ENCODE assay signal across 31 cellular contexts in the genomic region with DNA sequence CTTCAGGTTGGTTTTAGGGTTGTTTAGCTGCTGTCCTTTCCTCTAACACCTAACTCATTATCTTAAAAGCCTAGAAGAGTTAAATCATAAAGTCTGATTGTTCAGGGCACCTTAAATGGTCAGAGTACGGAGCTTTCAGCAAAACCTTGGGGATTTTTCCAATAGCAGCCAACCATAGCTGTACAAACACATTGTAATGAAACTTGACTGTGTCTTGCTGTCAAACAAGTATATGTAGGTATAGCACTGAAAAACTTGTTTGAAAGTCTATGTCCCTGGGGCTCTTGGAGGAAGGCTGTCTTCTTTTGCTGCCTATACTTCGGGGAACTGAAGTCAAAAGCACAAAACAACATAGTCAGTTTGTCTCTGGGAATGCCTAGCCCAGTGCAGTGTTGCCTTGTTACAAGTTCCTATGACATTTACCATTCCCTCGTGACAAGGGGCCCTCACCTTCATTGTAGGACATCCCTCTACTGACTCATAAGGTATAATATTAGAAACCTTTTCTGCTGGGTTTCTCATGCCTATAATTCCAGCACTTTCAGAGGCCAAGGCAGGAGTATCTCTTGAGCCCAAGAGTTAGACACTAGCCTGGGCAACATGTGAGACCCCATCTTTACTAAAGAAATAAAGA.
"Had no signal": no experiment of that assay in that cellular context is flagged by ENCODE, and none has a peak within 500 bp of the region (broad histone marks: within the 10 kb centered on the region; RNA-seq: fewer than 3 reads in every experiment).

No MANE protein-coding gene starts in this region.

- H3K4me3 Mint-ChIP-seq: activated CD4-positive, alpha-beta memory T cell treated with anti-CD3 and anti-CD28 coated beads, Interleukin-2, amount 10 ng/mL, durations not matched to agents 7 days and 5 days; activated CD4-positive, alpha-beta T cell treated with anti-CD3 and anti-CD28 coated beads, Interleukin-2, amount 10 ng/mL, durations not matched to agents 7 days and 5 days; activated T-cell treated with anti-CD3 and anti-CD28 coated beads, Interleukin-2, amount 50 U/mL, for 24 hours; activated T-helper 17 cell treated with anti-CD3 and anti-CD28 coated beads, Interleukin-2, amount 50 U/mL, for 72 hours; mesothelial cell of epicardium; naive B cell; stimulated activated effector memory CD8-positive, alpha-beta T cell treated with anti-CD3 and anti-CD28 coated beads, Interleukin-12 subunit alpha, Interleukin-12 subunit beta, amount 100 ng/mL, for 72 hours; stimulated activated naive CD8-positive, alpha-beta T cell treated with anti-CD3 and anti-CD28 coated beads, Interleukin-15, Interleukin-2, amounts not matched to agents 100 ng/mL and 50 ng/mL, for 24 hours; T-helper 17 cell; WTC11 had no signal

- H3K36me3 ChIP-seq: heart left ventricle, left ventricle myocardium inferior, ovary, thoracic aorta, upper lobe of left lung had no signal

- H3K27me3 ChIP-seq: dorsolateral prefrontal cortex, foreskin keratinocyte, heart left ventricle, ovary, upper lobe of left lung had no signal

- DNase-seq: activated CD4-positive, alpha-beta memory T cell treated with anti-CD3 and anti-CD28 coated beads, Interleukin-2, amount 10 ng/mL, durations not matched to agents 7 days and 5 days; activated CD4-positive, alpha-beta T cell treated with anti-CD3 and anti-CD28 coated beads for 1 hour; activated CD4-positive, alpha-beta T cell treated with anti-CD3 and anti-CD28 coated beads, Interleukin-2, amount 10 ng/mL, durations not matched to agents 7 days and 5 days; activated CD8-positive, alpha-beta memory T cell treated with anti-CD3 and anti-CD28 coated beads, Interleukin-2, amount 50 U/mL, for 48 hours; activated gamma-delta T cell treated with Interleukin-2 at 50 U/mL for 16 hours; activated naive CD4-positive, alpha-beta T cell treated with anti-CD3 and anti-CD28 coated beads, Interleukin-2, amount 50 U/mL, for 16 hours; activated T-cell treated with anti-CD3 and anti-CD28 coated beads, Interleukin-2, amount 50 U/mL, for 24 hours; amniotic stem cell; cerebellar nuclear complex; dorsolateral prefrontal cortex; effector memory CD4-positive, alpha-beta T cell; foreskin keratinocyte; heart left ventricle; left ventricle myocardium inferior; naive B cell; ovary; retina; stimulated activated CD4-positive, alpha-beta T cell treated with anti-CD3 and anti-CD28 coated beads, Interleukin-4, amount 100 ng/mL, for 24 hours; T-helper 17 cell; T1000; upper lobe of left lung had no signal

- H3K4me1 Mint-ChIP-seq: activated CD4-positive, alpha-beta memory T cell treated with anti-CD3 and anti-CD28 coated beads, Interleukin-2, amount 10 ng/mL, durations not matched to agents 7 days and 5 days; activated CD4-positive, alpha-beta T cell treated with anti-CD3 and anti-CD28 coated beads, Interleukin-2, amount 10 ng/mL, durations not matched to agents 7 days and 5 days; activated T-helper 17 cell treated with anti-CD3 and anti-CD28 coated beads, Interleukin-2, amount 50 U/mL, for 72 hours; naive B cell; stimulated activated effector memory CD8-positive, alpha-beta T cell treated with anti-CD3 and anti-CD28 coated beads, Interleukin-12 subunit alpha, Interleukin-12 subunit beta, amount 100 ng/mL, for 72 hours; T-helper 17 cell had no signal

- H3K27ac ChIP-seq: coronary artery, dorsolateral prefrontal cortex, heart left ventricle, left ventricle myocardium inferior, ovary, upper lobe of left lung had no signal

- H3K27ac Mint-ChIP-seq: activated CD4-positive, alpha-beta memory T cell treated with anti-CD3 and anti-CD28 coated beads, Interleukin-2, amount 10 ng/mL, durations not matched to agents 7 days and 5 days; activated CD4-positive, alpha-beta T cell treated with anti-CD3 and anti-CD28 coated beads, Interleukin-2, amount 10 ng/mL, durations not matched to agents 7 days and 5 days; activated T-cell treated with anti-CD3 and anti-CD28 coated beads, Interleukin-2, amount 50 U/mL, for 24 hours; activated T-helper 17 cell treated with anti-CD3 and anti-CD28 coated beads, Interleukin-2, amount 50 U/mL, for 72 hours; naive B cell; progenitor cell of endocrine pancreas; stimulated activated effector memory CD8-positive, alpha-beta T cell treated with anti-CD3 and anti-CD28 coated beads, Interleukin-12 subunit alpha, Interleukin-12 subunit beta, amount 100 ng/mL, for 72 hours; stimulated activated naive CD8-positive, alpha-beta T cell treated with anti-CD3 and anti-CD28 coated beads, Interleukin-15, Interleukin-2, amounts not matched to agents 100 ng/mL and 50 ng/mL, for 24 hours; T-helper 17 cell; WTC11 had no signal

- H3K36me3 Mint-ChIP-seq: mesothelial cell of epicardium, naive B cell, WTC11 had no signal

- H3K9me3 ChIP-seq: heart left ventricle, left ventricle myocardium inferior, ovary, thoracic aorta, upper lobe of left lung had no signal

- H3K4me3 ChIP-seq: coronary artery, dorsolateral prefrontal cortex, heart left ventricle, left ventricle myocardium inferior, ovary, skin epidermis, thoracic aorta, upper lobe of left lung had no signal

- H3K27me3 Mint-ChIP-seq: activated CD4-positive, alpha-beta memory T cell treated with anti-CD3 and anti-CD28 coated beads, Interleukin-2, amount 10 ng/mL, durations not matched to agents 7 days and 5 days; activated CD4-positive, alpha-beta T cell treated with anti-CD3 and anti-CD28 coated beads, Interleukin-2, amount 10 ng/mL, durations not matched to agents 7 days and 5 days; activated T-cell treated with anti-CD3 and anti-CD28 coated beads, Interleukin-2, amount 50 U/mL, for 24 hours; activated T-helper 17 cell treated with anti-CD3 and anti-CD28 coated beads, Interleukin-2, amount 50 U/mL, for 72 hours; naive B cell; stimulated activated naive CD8-positive, alpha-beta T cell treated with anti-CD3 and anti-CD28 coated beads, Interleukin-15, Interleukin-2, amounts not matched to agents 100 ng/mL and 50 ng/mL, for 24 hours; T-helper 17 cell had no signal

- H3K9me3 Mint-ChIP-seq: activated CD4-positive, alpha-beta T cell treated with anti-CD3 and anti-CD28 coated beads, Interleukin-2, amount 10 ng/mL, durations not matched to agents 7 days and 5 days; activated T-cell treated with anti-CD3 and anti-CD28 coated beads, Interleukin-2, amount 50 U/mL, for 24 hours; activated T-helper 17 cell treated with anti-CD3 and anti-CD28 coated beads, Interleukin-2, amount 50 U/mL, for 72 hours; mesothelial cell of epicardium had no signal

- ATAC-seq: activated T-helper 17 cell treated with anti-CD3 and anti-CD28 coated beads, Interleukin-2, amount 50 U/mL, for 72 hours; foreskin keratinocyte; sciatic nerve; stimulated activated effector memory CD8-positive, alpha-beta T cell treated with anti-CD3 and anti-CD28 coated beads, Interleukin-12 subunit alpha, Interleukin-12 subunit beta, amount 100 ng/mL, for 72 hours; T-helper 17 cell; WTC11 had no signal
